27 cellular contexts compared by ENCODE assay signal in the genomic region with DNA sequence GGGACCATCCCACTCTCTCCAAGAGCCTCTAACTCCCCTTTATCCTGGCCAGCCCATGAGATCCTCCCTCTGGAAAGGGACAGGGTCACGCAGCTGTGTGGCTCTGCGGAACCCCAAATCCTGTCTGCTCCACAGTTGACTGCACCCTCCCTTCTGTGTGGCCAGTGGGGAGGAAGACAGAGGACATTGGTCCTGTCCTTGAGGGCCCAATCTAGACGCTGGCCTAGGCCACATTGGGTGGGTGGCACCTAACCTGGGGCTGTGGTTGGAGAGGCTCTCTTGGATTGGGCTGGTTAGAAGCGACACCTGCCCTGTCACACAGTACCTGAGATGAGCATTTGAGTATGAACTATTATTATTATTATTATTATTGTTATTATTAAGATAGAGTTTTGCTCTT. TPM values are rescaled to one million over a fixed set of nuclear protein-coding genes. Genes with fewer than 3 reads are reported as not detected.
"Had no signal": no experiment of that assay in that cellular context is flagged by ENCODE, and none has a peak within 500 bp of the region (broad histone marks: within the 10 kb centered on the region; RNA-seq: fewer than 3 reads in every experiment).

No MANE protein-coding gene starts in this region.

- H3K27ac ChIP-seq: body of pancreas, colonic mucosa, esophagus muscularis mucosa, foreskin keratinocyte, gastrocnemius medialis, WERI-Rb-1 had no signal

- H3K4me3 ChIP-seq: body of pancreas, colonic mucosa, esophagus muscularis mucosa, gastrocnemius medialis had no signal

- H3K9me3 ChIP-seq: body of pancreas, colonic mucosa, esophagus muscularis mucosa, gastrocnemius medialis had no signal

- H3K36me3 ChIP-seq: colonic mucosa, esophagus muscularis mucosa, gastrocnemius medialis, WERI-Rb-1 had no signal

- H3K4me1 ChIP-seq: body of pancreas, colonic mucosa, esophagus muscularis mucosa, foreskin keratinocyte, gastrocnemius medialis had no signal

- DNase-seq: activated B cell treated with CpG ODN at 0.5 μM for 24 hours; activated CD4-positive, alpha-beta T cell treated with anti-CD3 and anti-CD28 coated beads for 48 hours; activated CD4-positive, alpha-beta T cell treated with anti-CD3 and anti-CD28 coated beads, Interleukin-2, amount 50 U/mL, for 1 hour; activated CD4-positive, alpha-beta T cell treated with anti-CD3 and anti-CD28 coated beads, Interleukin-2, amount 50 U/mL, for 48 hours; activated CD8-positive, alpha-beta memory T cell treated with anti-CD3 and anti-CD28 coated beads for 24 hours; activated CD8-positive, alpha-beta T cell treated with anti-CD3 and anti-CD28 coated beads for 36 hours; activated effector memory CD4-positive, alpha-beta T cell treated with Interleukin-2 at 50 U/mL for 16 hours; activated gamma-delta T cell treated with Interleukin-2 at 50 U/mL for 16 hours; activated naive CD4-positive, alpha-beta T cell treated with anti-CD3 and anti-CD28 coated beads, Interleukin-2, amount 50 U/mL, for 16 hours; activated naive CD4-positive, alpha-beta T cell treated with Interleukin-2 at 50 U/mL for 16 hours; activated T-cell treated with anti-CD3 and anti-CD28 coated beads, Interleukin-2, amount 50 U/mL, for 4 hours; amygdala; body of pancreas; caudate nucleus; colonic mucosa; effector CD4-positive, alpha-beta T cell; effector memory CD8-positive, alpha-beta T cell; erythroblast; foreskin keratinocyte; gastrocnemius medialis; T-helper 1 cell; T-helper 17 cell; WERI-Rb-1 had no signal

- H3K27me3 ChIP-seq: body of pancreas, colonic mucosa, esophagus muscularis mucosa, foreskin keratinocyte, gastrocnemius medialis had no signal

- ATAC-seq: activated CD4-positive, CD25-positive, alpha-beta regulatory T cell treated with anti-CD3 and anti-CD28 coated beads, Interleukin-2, amount 50 U/mL, for 24 hours; activated CD8-positive, alpha-beta T cell treated with anti-CD3 and anti-CD28 coated beads for 36 hours; activated T-cell treated with anti-CD3 and anti-CD28 coated beads, Interleukin-2, amount 50 U/mL, for 4 hours; activated T-helper 17 cell treated with anti-CD3 and anti-CD28 coated beads, Interleukin-2, amount 50 U/mL, for 72 hours; body of pancreas; effector memory CD8-positive, alpha-beta T cell; foreskin keratinocyte; gastrocnemius medialis; T-helper 17 cell had no signal

RNA-seq across cellular contexts. Expression of gene NXNL2, which starts 12.6 kb away (rescaled TPM):
- total RNA-seq: activated B cell treated with CpG ODN at 0.5 μM for 24 hours; activated CD8-positive, alpha-beta T cell treated with anti-CD3 and anti-CD28 coated beads for 36 hours; activated T-cell treated with anti-CD3 and anti-CD28 coated beads, Interleukin-2, amount 50 U/mL, for 4 hours; activated T-helper 17 cell treated with anti-CD3 and anti-CD28 coated beads, Interleukin-2, amount 50 U/mL, for 72 hours; colonic mucosa; foreskin keratinocyte; gastrocnemius medialis; glomerular endothelial cell; T-helper 17 cell had no signal
